Comparison of ENCODE assay signal across 8 cellular contexts in genomic region chr5:176648467-176649194, GRCh38. TPM values are rescaled to one million over a fixed set of nuclear protein-coding genes. Genes with fewer than 3 reads are reported as not detected.
DNase-seq lines count a peak whose midpoint lies in the region; ATAC-seq and TF ChIP-seq lines count a peak whose summit lies in the region.

No MANE protein-coding gene starts in this region.

- H3K9me3 Mint-ChIP-seq in CD4-positive, alpha-beta memory T cell, result no peaks in the 10 kb centered on the region
- H3K9me3 Mint-ChIP-seq in T-helper 1 cell treated with Interleukin-12 subunit alpha and Interleukin-12 subunit beta and Interleukin-4 antibody, amounts not matched to agents 30 μg/mL and 1 μg/mL, for 36 hours, result no peaks in the 10 kb centered on the region
- H3K9me3 Mint-ChIP-seq in effector memory CD8-positive, alpha-beta T cell, result no peaks in the 10 kb centered on the region

- no peaks in the 10 kb centered on the region for H3K9me3 ChIP-seq in CD4-positive, alpha-beta memory T cell (ENCODE audit: control insufficient read depth in 1 of 2, low read length in 2 of 2)
- H3K9me3 ChIP-seq in ovary, result no peaks in the 10 kb centered on the region

- peaks cover 62% of the 10 kb centered on the region for H3K4me1 ChIP-seq in CD4-positive, alpha-beta memory T cell (ENCODE audit: insufficient read depth, low read length)
- peaks cover 9% of the 10 kb centered on the region for H3K4me1 ChIP-seq in ovary (ENCODE audit: insufficient read depth)

- intact Hi-C loops in CD4-positive, alpha-beta memory T cell (cut with micrococcal nuclease), result no loop called here
- intact Hi-C loops in ovary (cut with DNase I), result loop anchor here in 1 of 4 donors (5.0 kb wide), 1 partner anchor 231 kb away; the partner anchor contains the start of gene CLTB

- no peak for TF ChIP-seq EP300 in ovary (IDR thresholded peaks at IDR 0.05)

- H3K4me3 Mint-ChIP-seq in CD4-positive, alpha-beta memory T cell, result peak overlapping the region; percentile 72 to 86 (median 82)
- H3K4me3 Mint-ChIP-seq in T-helper 1 cell treated with Interleukin-12 subunit alpha and Interleukin-12 subunit beta and Interleukin-4 antibody, amounts not matched to agents 30 μg/mL and 1 μg/mL, for 36 hours, result peak overlapping the region; percentile 90
- peak overlapping the region; percentile 82 to 91 for H3K4me3 Mint-ChIP-seq in effector memory CD8-positive, alpha-beta T cell

- CTCF ChIA-PET in CD4-positive, alpha-beta memory T cell (lab: Charles Lee; ENCODE audit: partially characterized antibody), result interaction anchor here (1.2 to 7.4 kb wide), 2 partner anchors 10 to 201 kb away, joined by 4 to 129 read pairs; no protein-coding TSS in a partner anchor

- peak overlapping the region; percentile 29 to 76 for H3K4me3 ChIP-seq in CD4-positive, alpha-beta memory T cell (ENCODE audit: low read length in 2 of 2)
- peak overlapping the region; percentile 68 for H3K4me3 ChIP-seq in ovary

- peaks cover 0 to 7% of the 10 kb centered on the region in 2 donors for H3K36me3 Mint-ChIP-seq in CD4-positive, alpha-beta memory T cell
- peaks cover 11% of the 10 kb centered on the region for H3K36me3 Mint-ChIP-seq in T-helper 1 cell treated with Interleukin-12 subunit alpha and Interleukin-12 subunit beta and Interleukin-4 antibody, amounts not matched to agents 30 μg/mL and 1 μg/mL, for 36 hours (ENCODE audit: low read depth)
- H3K36me3 Mint-ChIP-seq in effector memory CD8-positive, alpha-beta T cell (ENCODE audit: insufficient read depth), result peaks cover 14% of the 10 kb centered on the region

- WGBS in ovary, 3 donors, result 60 to 67% (median 64%) methylated on average over 15 of the region's 15 CpGs

- DNase-seq in CD4-positive, alpha-beta memory T cell, result peak in 3 of 5 donors; percentile 22 to 53 (median 25)
- peak; percentile 44 to 53 (median 49) for DNase-seq in effector memory CD8-positive, alpha-beta T cell
- DNase-seq in ovary, result no peak
- no peak for DNase-seq in NCI-H2196 treated with DMSO at 0.1 percent for 48 hours (lab: John Stamatoyannopoulos, UW; ENCODE audit: unreplicated experiment)
- DNase-seq in GM10266 (ENCODE audit: extremely low spot score), result no peak
- no peak for DNase-seq in SK-N-DZ (ENCODE audit: low spot score)

- peaks cover 38 to 82% (median 54%) of the 10 kb centered on the region in 4 donors for H3K4me1 Mint-ChIP-seq in CD4-positive, alpha-beta memory T cell
- peaks cover 53% of the 10 kb centered on the region for H3K4me1 Mint-ChIP-seq in T-helper 1 cell treated with Interleukin-12 subunit alpha and Interleukin-12 subunit beta and Interleukin-4 antibody, amounts not matched to agents 30 μg/mL and 1 μg/mL, for 36 hours (ENCODE audit: low read depth)
- peaks cover 63 to 65% of the 10 kb centered on the region in 2 donors for H3K4me1 Mint-ChIP-seq in effector memory CD8-positive, alpha-beta T cell (ENCODE audit: low read depth in 2 of 2)

- peak; percentile 52 for ATAC-seq in effector memory CD8-positive, alpha-beta T cell (replicated peaks)
- no peak for ATAC-seq in HG02759 (IDR thresholded peaks at IDR 0.05; ENCODE audit: unreplicated experiment)

- peak overlapping the region; percentile 70 to 88 (median 80) for H3K27ac Mint-ChIP-seq in CD4-positive, alpha-beta memory T cell
- peak overlapping the region; percentile 89 for H3K27ac Mint-ChIP-seq in T-helper 1 cell treated with Interleukin-12 subunit alpha and Interleukin-12 subunit beta and Interleukin-4 antibody, amounts not matched to agents 30 μg/mL and 1 μg/mL, for 36 hours
- peak overlapping the region; percentile 55 to 90 for H3K27ac Mint-ChIP-seq in effector memory CD8-positive, alpha-beta T cell

- H3K27me3 ChIP-seq in CD4-positive, alpha-beta memory T cell (ENCODE audit: insufficient read depth, low read length), result no peaks in the 10 kb centered on the region
- no peaks in the 10 kb centered on the region for H3K27me3 ChIP-seq in ovary

- TF ChIP-seq POLR2A in ovary (IDR thresholded peaks at IDR 0.05), result no peak

- POLR2A ChIA-PET in CD4-positive, alpha-beta memory T cell (lab: Charles Lee; ENCODE audit: partially characterized antibody), result interaction anchor here (2.1 to 7.6 kb wide), 3 partner anchors 10 to 232 kb away, joined by 5 to 55 read pairs (median 14); partner anchors contain the start of genes CLTB and RNF44

- TF ChIP-seq CTCF in ovary (IDR thresholded peaks at IDR 0.05) (no peak), GM10266 (IDR thresholded peaks at IDR 0.05; ENCODE audit: control insufficient read depth, insufficient read depth, low read depth, missing control alignments) (no peak)

- H3K36me3 ChIP-seq in CD4-positive, alpha-beta memory T cell (ENCODE audit: insufficient read depth, low read length), result no peaks in the 10 kb centered on the region
- H3K36me3 ChIP-seq in ovary, result no peaks in the 10 kb centered on the region

- H3K27ac ChIP-seq in CD4-positive, alpha-beta memory T cell (ENCODE audit: low read depth, low read length), result peak overlapping the region; percentile 62
- peak overlapping the region in 1 of 2 donors; percentile 44 for H3K27ac ChIP-seq in ovary

- H3K27me3 Mint-ChIP-seq in CD4-positive, alpha-beta memory T cell, result no peaks in the 10 kb centered on the region
- H3K27me3 Mint-ChIP-seq in T-helper 1 cell treated with Interleukin-12 subunit alpha and Interleukin-12 subunit beta and Interleukin-4 antibody, amounts not matched to agents 30 μg/mL and 1 μg/mL, for 36 hours (ENCODE audit: low read depth), result no peaks in the 10 kb centered on the region
- no peaks in the 10 kb centered on the region for H3K27me3 Mint-ChIP-seq in effector memory CD8-positive, alpha-beta T cell

RNA-seq across cellular contexts. Expression of gene TSPAN17, which starts 1.3 kb away (rescaled TPM):
- 10 to 100 TPM; 27.4 to 30.7 TPM for total RNA-seq in CD4-positive, alpha-beta memory T cell
- polyA plus RNA-seq in CD4-positive, alpha-beta memory T cell, result 10 to 100 TPM; 16.0 to 26.7 TPM
- 10 to 100 TPM in 5 of 7 donors, 1 to 10 TPM in 2; 7.5 to 19.3 (median 14.9) TPM for total RNA-seq in ovary
- polyA plus RNA-seq in ovary, result 10 to 100 TPM; 14.5 to 28.5 TPM
- 22.4 and 22.7 TPM in 2 replicates for polyA plus RNA-seq in SK-N-DZ (2014; cell fraction: cytosol; rRNA removed)
- 43.2 and 45.4 TPM in 2 replicates for polyA plus RNA-seq in SK-N-DZ (2014; cell fraction: nucleus; rRNA removed)

RNA-seq across cellular contexts. Expression of gene EIF4E1B, which starts 18.2 kb away (rescaled TPM):
- total RNA-seq in CD4-positive, alpha-beta memory T cell, result not detected
- polyA plus RNA-seq in CD4-positive, alpha-beta memory T cell, result not detected
- total RNA-seq in ovary, result not detected
- under 1 TPM in 1 of 2 donors, not detected in 1; 0.61 TPM for polyA plus RNA-seq in ovary
- polyA plus RNA-seq in SK-N-DZ (2014; cell fraction: cytosol; rRNA removed), result not detected in 2 replicates
- not detected in 2 replicates for polyA plus RNA-seq in SK-N-DZ (2014; cell fraction: nucleus; rRNA removed)

RNA-seq across cellular contexts. Expression of gene SNCB, which starts 18.3 kb away (rescaled TPM):
- total RNA-seq in CD4-positive, alpha-beta memory T cell, result not detected
- not detected for polyA plus RNA-seq in CD4-positive, alpha-beta memory T cell
- total RNA-seq in ovary, result not detected
- under 1 TPM in 1 of 2 donors, not detected in 1; 0.13 TPM for polyA plus RNA-seq in ovary
- polyA plus RNA-seq in SK-N-DZ (2014; cell fraction: cytosol; rRNA removed), result 1.9 and 2.7 TPM in 2 replicates
- 0.81 and 2.3 TPM in 2 replicates for polyA plus RNA-seq in SK-N-DZ (2014; cell fraction: nucleus; rRNA removed)

RNA-seq across cellular contexts. Expression of gene GPRIN1, which starts 38.7 kb away (rescaled TPM):
- under 1 TPM; 0.41 to 0.44 TPM for total RNA-seq in CD4-positive, alpha-beta memory T cell
- under 1 TPM in 1 of 2 donors, not detected in 1; 0.37 TPM for polyA plus RNA-seq in CD4-positive, alpha-beta memory T cell
- under 1 TPM; 0.08 to 0.32 (median 0.20) TPM for total RNA-seq in ovary
- polyA plus RNA-seq in ovary, result under 1 TPM; 0.13 to 0.50 TPM
- polyA plus RNA-seq in SK-N-DZ (2014; cell fraction: cytosol; rRNA removed), result 61.6 and 68.7 TPM in 2 replicates
- polyA plus RNA-seq in SK-N-DZ (2014; cell fraction: nucleus; rRNA removed), result 25.8 and 29.2 TPM in 2 replicates

Comparison
In these comparisons a context has a peak if more than half of its experiments do, and no peak if none do; other contexts are left out.
1. DNase-seq: peak in CD4-positive, alpha-beta memory T cell (3 of 5) and effector memory CD8-positive, alpha-beta T cell (3 of 3); none in ovary (0 of 5), NCI-H2196 treated with DMSO at 0.1 percent for 48 hours (single experiment), GM10266 (single experiment) and SK-N-DZ (single experiment).
2. Peak in every context shown above with its lines, with median percentiles within 50 percentile points of each other: H3K27ac Mint-ChIP-seq and H3K4me3 Mint-ChIP-seq.